In genomic region chr11:45988922-45989321, GRCh38 we compare ENCODE assay signal across 14 cellular contexts.
DNase-seq lines count a peak whose midpoint lies in the region; ATAC-seq and TF ChIP-seq lines count a peak whose summit lies in the region.
"Had no signal": no experiment of that assay in that cellular context is flagged by ENCODE, and none has a peak within 500 bp of the region (broad histone marks: within the 10 kb centered on the region; RNA-seq: fewer than 3 reads in every experiment).

No MANE protein-coding gene starts in this region.

- no peak overlapping the region for H4K91ac ChIP-seq in H9 (ENCODE audit: insufficient read length, low read depth, low read length)

- WGBS in H9 (ENCODE audit: extremely low coverage, insufficient read length, low lambda C conversion rate): no CpG with 5 or more reads among the region's 1 CpG

- H3K4me3 Mint-ChIP-seq in H9 (no peak overlapping the region), brain (no peak overlapping the region), CD14-positive monocyte (no peak overlapping the region)
- no peak overlapping the region for H3K4me3 Mint-ChIP-seq in natural killer cell treated with Interleukin-12 subunit alpha and Interleukin-12 subunit beta and Interleukin-15 and Interleukin-18, amount 100 ng/mL, for 72 hours
- H3K4me3 Mint-ChIP-seq: CD8-positive, alpha-beta memory T cell; IgD-negative memory B cell had no signal

- no peaks in the 10 kb centered on the region for H4K20me1 ChIP-seq in H9 (ENCODE audit: control insufficient read depth, insufficient read depth, insufficient read length)

- H3K27ac ChIP-seq in H9 (ENCODE audit: insufficient read length, low read depth, low read length): no peak overlapping the region
- H3K27ac ChIP-seq: C4-2B had no signal

- H2BK20ac ChIP-seq in H9 (ENCODE audit: low read depth, low read length, poor library complexity, severe bottlenecking): no peak overlapping the region

- no peak overlapping the region for H2AK5ac ChIP-seq in H9 (ENCODE audit: insufficient read length, low read length)

- H3K14ac ChIP-seq in H9 (ENCODE audit: insufficient read depth, low read length): no peak overlapping the region

- H4K8ac ChIP-seq in H9 (replicated peaks; ENCODE audit: insufficient read length, low read depth, low read length): no peak overlapping the region

- H3K23ac ChIP-seq in H9 (ENCODE audit: insufficient read length, low read depth, low read length): no peak overlapping the region

- H3K9me3 Mint-ChIP-seq in H9 (no peaks in the 10 kb centered on the region), brain (no peaks in the 10 kb centered on the region), CD14-positive monocyte (no peaks in the 10 kb centered on the region)
- H3K9me3 Mint-ChIP-seq in natural killer cell treated with Interleukin-12 subunit alpha and Interleukin-12 subunit beta and Interleukin-15 and Interleukin-18, amount 100 ng/mL, for 72 hours: no peaks in the 10 kb centered on the region
- H3K9me3 Mint-ChIP-seq: CD8-positive, alpha-beta memory T cell; IgD-negative memory B cell had no signal

- no peaks in the 10 kb centered on the region for H3K23me2 ChIP-seq in H9 (ENCODE audit: insufficient read length, low read depth, low read length, poor library complexity, severe bottlenecking)

- peaks cover 5% of the 10 kb centered on the region; the same call in 1 of the 2 replicates for H3K4me1 ChIP-seq in H9 (ENCODE audit: insufficient read depth, low read length)

- H2BK15ac ChIP-seq in H9 (ENCODE audit: low read depth, low read length): no peak overlapping the region

- no peaks in the 10 kb centered on the region for H3K79me1 ChIP-seq in H9 (ENCODE audit: insufficient read depth, low read depth, low read length, poor library complexity, severe bottlenecking)

- H3K36me3 Mint-ChIP-seq in H9 (ENCODE audit: insufficient read depth in 1 of 3, low read depth in 3 of 3) (no peaks in the 10 kb centered on the region), brain (no peaks in the 10 kb centered on the region), CD14-positive monocyte (peaks cover 10 to 11% of the 10 kb centered on the region in 2 donors)
- no peaks in the 10 kb centered on the region for H3K36me3 Mint-ChIP-seq in natural killer cell treated with Interleukin-12 subunit alpha and Interleukin-12 subunit beta and Interleukin-15 and Interleukin-18, amount 100 ng/mL, for 72 hours
- H3K36me3 Mint-ChIP-seq: IgD-negative memory B cell had no signal

- no peak overlapping the region for H4K5ac ChIP-seq in H9 (ENCODE audit: insufficient read length, low read depth, low read length)

- no peak overlapping the region for H2BK120ac ChIP-seq in H9 (ENCODE audit: low read depth, low read length, poor library complexity, severe bottlenecking)

- no peak overlapping the region for H3T11ph ChIP-seq in H9 (ENCODE audit: low read length)

- H3K9me3 ChIP-seq in H9 (ENCODE audit: control insufficient read depth, low read depth, low read length): no peaks in the 10 kb centered on the region
- H3K9me3 ChIP-seq: BE2C, Caco-2 had no signal

- no peak overlapping the region for H2AFZ ChIP-seq in H9 (ENCODE audit: low read length)

- H2BK5ac ChIP-seq in H9 (ENCODE audit: insufficient read length, low read length): no peak overlapping the region

- no peaks in the 10 kb centered on the region for H3K79me2 ChIP-seq in H9 (ENCODE audit: insufficient read depth, low read length)

- H3K18ac ChIP-seq in H9 (ENCODE audit: insufficient read length, low read depth, low read length): no peak overlapping the region

- H3K4ac ChIP-seq in H9 (ENCODE audit: low read depth, low read length): no peak overlapping the region

- intact Hi-C loops in posterior vena cava (cut with DNase I): no loop called here
- intact Hi-C loops in CD14-positive monocyte (cut with micrococcal nuclease): no loop called here

- DNase-seq in H9: no peak
- DNase-seq in left kidney (ENCODE audit: low read depth, low spot score): peak; percentile 37
- no peak for DNase-seq in posterior vena cava (ENCODE audit: low spot score)
- no peak for DNase-seq in NCI-H345 treated with DMSO at 0.1 percent for 48 hours (lab: John Stamatoyannopoulos, UW; ENCODE audit: unreplicated experiment)
- DNase-seq in natural killer cell treated with Interleukin-12 subunit alpha and Interleukin-12 subunit beta and Interleukin-15 and Interleukin-18, amount 100 ng/mL, for 72 hours (ENCODE audit: low spot score): no peak
- DNase-seq in CD14-positive monocyte (ENCODE audit: low spot score): no peak
- DNase-seq: BE2C; Caco-2; CD8-positive, alpha-beta memory T cell; DND-41; GDM1 had no signal

- peaks cover 30 to 33% of the 10 kb centered on the region in 2 experiments for H3K4me1 Mint-ChIP-seq in H9
- peaks cover 78% of the 10 kb centered on the region for H3K4me1 Mint-ChIP-seq in brain
- peaks cover 21 to 26% of the 10 kb centered on the region in 2 donors for H3K4me1 Mint-ChIP-seq in natural killer cell treated with Interleukin-12 subunit alpha and Interleukin-12 subunit beta and Interleukin-15 and Interleukin-18, amount 100 ng/mL, for 72 hours (ENCODE audit: low read depth in 2 of 2)
- no peaks in the 10 kb centered on the region for H3K4me1 Mint-ChIP-seq in CD14-positive monocyte

- H3K27me3 ChIP-seq in H9 (ENCODE audit: insufficient read depth, low read length): no peaks in the 10 kb centered on the region
- H3K27me3 ChIP-seq: BE2C had no signal

- H3K27me3 Mint-ChIP-seq in H9 (ENCODE audit: low read depth) (no peaks in the 10 kb centered on the region), brain (no peaks in the 10 kb centered on the region), CD14-positive monocyte (ENCODE audit: low read depth in 3 of 3) (no peaks in the 10 kb centered on the region)
- no peaks in the 10 kb centered on the region for H3K27me3 Mint-ChIP-seq in natural killer cell treated with Interleukin-12 subunit alpha and Interleukin-12 subunit beta and Interleukin-15 and Interleukin-18, amount 100 ng/mL, for 72 hours
- H3K27me3 Mint-ChIP-seq: CD8-positive, alpha-beta memory T cell; IgD-negative memory B cell had no signal

- no peak for TF ChIP-seq CTCF in H9 (conservative IDR thresholded peaks at IDR 0.05)
- no peak for TF ChIP-seq CTCF in brain (conservative IDR thresholded peaks at IDR 0.05)
- no peak for TF ChIP-seq CTCF in CD14-positive monocyte (IDR thresholded peaks at IDR 0.05)

- no peak overlapping the region for H3K4me2 ChIP-seq in H9 (ENCODE audit: insufficient read depth, insufficient read length, low read length)

- no peak overlapping the region for H3K9ac ChIP-seq in H9 (ENCODE audit: extremely low read depth, insufficient read length, low read length)

- H3K27ac Mint-ChIP-seq in H9: peak overlapping the region in 2 of 3 experiments; percentile 23 to 66; a peak in 1 of 7 replicates
- peak overlapping the region in 3 of 5 experiments; percentile 43 to 62 (median 49) for H3K27ac Mint-ChIP-seq in brain
- no peak overlapping the region for H3K27ac Mint-ChIP-seq in natural killer cell treated with Interleukin-12 subunit alpha and Interleukin-12 subunit beta and Interleukin-15 and Interleukin-18, amount 100 ng/mL, for 72 hours
- no peak overlapping the region for H3K27ac Mint-ChIP-seq in CD14-positive monocyte
- H3K27ac Mint-ChIP-seq: IgD-negative memory B cell had no signal

- H3K56ac ChIP-seq in H9 (ENCODE audit: insufficient read length, low read depth, low read length): no peak overlapping the region

- ATAC-seq in natural killer cell treated with Interleukin-12 subunit alpha and Interleukin-12 subunit beta and Interleukin-15 and Interleukin-18, amount 100 ng/mL, for 72 hours: no peak

- no peak overlapping the region for H2BK12ac ChIP-seq in H9 (ENCODE audit: insufficient read length, low read depth, low read length)

Comparison
In these comparisons a context has a peak if more than half of its experiments do, and no peak if none do; other contexts are left out.
1. H3K27ac Mint-ChIP-seq: peak in H9 (2 of 3) and brain (3 of 5); none in natural killer cell treated with Interleukin-12 subunit alpha and Interleukin-12 subunit beta and Interleukin-15 and Interleukin-18, amount 100 ng/mL, for 72 hours (0 of 2) and CD14-positive monocyte (0 of 7).